Comparison of ENCODE assay signal across 1 cellular context in the genomic region with DNA sequence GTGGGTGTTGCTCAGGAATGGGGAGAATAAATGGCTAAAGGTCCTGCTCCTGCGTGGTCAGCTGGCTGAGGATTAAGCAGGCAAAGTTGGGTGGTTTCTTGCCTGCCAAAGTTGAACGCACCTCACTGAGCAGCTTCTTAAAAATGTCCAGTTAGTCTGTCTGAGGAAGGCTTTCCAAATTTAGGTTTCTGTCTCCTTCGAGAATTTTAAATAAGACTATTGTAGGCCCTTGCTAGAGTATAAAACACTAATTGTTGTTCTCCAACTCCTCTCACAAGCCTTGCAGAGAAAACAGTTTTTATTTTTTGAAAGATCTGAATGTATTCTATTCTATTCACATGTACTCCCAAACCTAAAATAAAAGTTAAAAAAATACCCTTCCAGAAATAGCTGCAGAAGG.
TF ChIP-seq lines count a peak whose summit lies in the region.

No MANE protein-coding gene starts in this region.

TF ChIP-seq in GM23338, 12 proteins besides CTCF, POLR2A, EP300 and RAD21 (continued from another document):
- TF ChIP-seq, protein P1, sequence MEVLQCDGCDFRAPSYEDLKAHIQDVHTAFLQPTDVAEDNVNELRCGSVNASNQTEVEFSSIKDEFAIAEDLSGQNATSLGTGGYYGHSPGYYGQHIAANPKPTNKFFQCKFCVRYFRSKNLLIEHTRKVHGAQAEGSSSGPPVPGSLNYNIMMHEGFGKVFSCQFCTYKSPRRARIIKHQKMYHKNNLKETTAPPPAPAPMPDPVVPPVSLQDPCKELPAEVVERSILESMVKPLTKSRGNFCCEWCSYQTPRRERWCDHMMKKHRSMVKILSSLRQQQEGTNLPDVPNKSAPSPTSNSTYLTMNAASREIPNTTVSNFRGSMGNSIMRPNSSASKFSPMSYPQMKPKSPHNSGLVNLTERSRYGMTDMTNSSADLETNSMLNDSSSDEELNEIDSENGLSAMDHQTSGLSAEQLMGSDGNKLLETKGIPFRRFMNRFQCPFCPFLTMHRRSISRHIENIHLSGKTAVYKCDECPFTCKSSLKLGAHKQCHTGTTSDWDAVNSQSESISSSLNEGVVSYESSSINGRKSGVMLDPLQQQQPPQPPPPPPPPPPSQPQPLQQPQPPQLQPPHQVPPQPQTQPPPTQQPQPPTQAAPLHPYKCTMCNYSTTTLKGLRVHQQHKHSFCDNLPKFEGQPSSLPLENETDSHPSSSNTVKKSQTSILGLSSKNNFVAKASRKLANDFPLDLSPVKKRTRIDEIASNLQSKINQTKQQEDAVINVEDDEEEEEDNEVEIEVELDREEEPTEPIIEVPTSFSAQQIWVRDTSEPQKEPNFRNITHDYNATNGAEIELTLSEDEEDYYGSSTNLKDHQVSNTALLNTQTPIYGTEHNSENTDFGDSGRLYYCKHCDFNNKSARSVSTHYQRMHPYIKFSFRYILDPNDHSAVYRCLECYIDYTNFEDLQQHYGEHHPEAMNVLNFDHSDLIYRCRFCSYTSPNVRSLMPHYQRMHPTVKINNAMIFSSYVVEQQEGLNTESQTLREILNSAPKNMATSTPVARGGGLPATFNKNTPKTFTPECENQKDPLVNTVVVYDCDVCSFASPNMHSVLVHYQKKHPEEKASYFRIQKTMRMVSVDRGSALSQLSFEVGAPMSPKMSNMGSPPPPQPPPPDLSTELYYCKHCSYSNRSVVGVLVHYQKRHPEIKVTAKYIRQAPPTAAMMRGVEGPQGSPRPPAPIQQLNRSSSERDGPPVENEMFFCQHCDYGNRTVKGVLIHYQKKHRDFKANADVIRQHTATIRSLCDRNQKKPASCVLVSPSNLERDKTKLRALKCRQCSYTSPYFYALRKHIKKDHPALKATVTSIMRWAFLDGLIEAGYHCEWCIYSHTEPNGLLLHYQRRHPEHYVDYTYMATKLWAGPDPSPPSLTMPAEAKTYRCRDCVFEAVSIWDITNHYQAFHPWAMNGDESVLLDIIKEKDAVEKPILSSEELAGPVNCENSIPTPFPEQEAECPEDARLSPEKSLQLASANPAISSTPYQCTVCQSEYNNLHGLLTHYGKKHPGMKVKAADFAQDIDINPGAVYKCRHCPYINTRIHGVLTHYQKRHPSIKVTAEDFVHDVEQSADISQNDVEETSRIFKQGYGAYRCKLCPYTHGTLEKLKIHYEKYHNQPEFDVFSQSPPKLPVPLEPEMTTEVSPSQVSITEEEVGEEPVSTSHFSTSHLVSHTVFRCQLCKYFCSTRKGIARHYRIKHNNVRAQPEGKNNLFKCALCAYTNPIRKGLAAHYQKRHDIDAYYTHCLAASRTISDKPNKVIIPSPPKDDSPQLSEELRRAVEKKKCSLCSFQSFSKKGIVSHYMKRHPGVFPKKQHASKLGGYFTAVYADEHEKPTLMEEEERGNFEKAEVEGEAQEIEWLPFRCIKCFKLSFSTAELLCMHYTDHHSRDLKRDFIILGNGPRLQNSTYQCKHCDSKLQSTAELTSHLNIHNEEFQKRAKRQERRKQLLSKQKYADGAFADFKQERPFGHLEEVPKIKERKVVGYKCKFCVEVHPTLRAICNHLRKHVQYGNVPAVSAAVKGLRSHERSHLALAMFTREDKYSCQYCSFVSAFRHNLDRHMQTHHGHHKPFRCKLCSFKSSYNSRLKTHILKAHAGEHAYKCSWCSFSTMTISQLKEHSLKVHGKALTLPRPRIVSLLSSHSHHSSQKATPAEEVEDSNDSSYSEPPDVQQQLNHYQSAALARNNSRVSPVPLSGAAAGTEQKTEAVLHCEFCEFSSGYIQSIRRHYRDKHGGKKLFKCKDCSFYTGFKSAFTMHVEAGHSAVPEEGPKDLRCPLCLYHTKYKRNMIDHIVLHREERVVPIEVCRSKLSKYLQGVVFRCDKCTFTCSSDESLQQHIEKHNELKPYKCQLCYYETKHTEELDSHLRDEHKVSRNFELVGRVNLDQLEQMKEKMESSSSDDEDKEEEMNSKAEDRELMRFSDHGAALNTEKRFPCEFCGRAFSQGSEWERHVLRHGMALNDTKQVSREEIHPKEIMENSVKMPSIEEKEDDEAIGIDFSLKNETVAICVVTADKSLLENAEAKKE (CRISPR knock-in tag; IDR thresholded peaks at IDR 0.05), result no peak
- TF ChIP-seq ETS1 (IDR thresholded peaks at IDR 0.05) (no peak), ZNF331 (CRISPR knock-in tag; IDR thresholded peaks at IDR 0.05; ENCODE audit: low read depth) (no peak), EZH2phosphoT487 (IDR thresholded peaks at IDR 0.05; ENCODE audit: unreplicated experiment) (no peak), EZH2 (IDR thresholded peaks at IDR 0.05; ENCODE audit: low read depth, unreplicated experiment) (no peak), ZNF114 (CRISPR knock-in tag; IDR thresholded peaks at IDR 0.05) (no peak), STAT1 (IDR thresholded peaks at IDR 0.05; ENCODE audit: unreplicated experiment) (no peak), NANOG (IDR thresholded peaks at IDR 0.05; ENCODE audit: borderline replicate concordance) (no peak)
- TF ChIP-seq, protein P2, sequence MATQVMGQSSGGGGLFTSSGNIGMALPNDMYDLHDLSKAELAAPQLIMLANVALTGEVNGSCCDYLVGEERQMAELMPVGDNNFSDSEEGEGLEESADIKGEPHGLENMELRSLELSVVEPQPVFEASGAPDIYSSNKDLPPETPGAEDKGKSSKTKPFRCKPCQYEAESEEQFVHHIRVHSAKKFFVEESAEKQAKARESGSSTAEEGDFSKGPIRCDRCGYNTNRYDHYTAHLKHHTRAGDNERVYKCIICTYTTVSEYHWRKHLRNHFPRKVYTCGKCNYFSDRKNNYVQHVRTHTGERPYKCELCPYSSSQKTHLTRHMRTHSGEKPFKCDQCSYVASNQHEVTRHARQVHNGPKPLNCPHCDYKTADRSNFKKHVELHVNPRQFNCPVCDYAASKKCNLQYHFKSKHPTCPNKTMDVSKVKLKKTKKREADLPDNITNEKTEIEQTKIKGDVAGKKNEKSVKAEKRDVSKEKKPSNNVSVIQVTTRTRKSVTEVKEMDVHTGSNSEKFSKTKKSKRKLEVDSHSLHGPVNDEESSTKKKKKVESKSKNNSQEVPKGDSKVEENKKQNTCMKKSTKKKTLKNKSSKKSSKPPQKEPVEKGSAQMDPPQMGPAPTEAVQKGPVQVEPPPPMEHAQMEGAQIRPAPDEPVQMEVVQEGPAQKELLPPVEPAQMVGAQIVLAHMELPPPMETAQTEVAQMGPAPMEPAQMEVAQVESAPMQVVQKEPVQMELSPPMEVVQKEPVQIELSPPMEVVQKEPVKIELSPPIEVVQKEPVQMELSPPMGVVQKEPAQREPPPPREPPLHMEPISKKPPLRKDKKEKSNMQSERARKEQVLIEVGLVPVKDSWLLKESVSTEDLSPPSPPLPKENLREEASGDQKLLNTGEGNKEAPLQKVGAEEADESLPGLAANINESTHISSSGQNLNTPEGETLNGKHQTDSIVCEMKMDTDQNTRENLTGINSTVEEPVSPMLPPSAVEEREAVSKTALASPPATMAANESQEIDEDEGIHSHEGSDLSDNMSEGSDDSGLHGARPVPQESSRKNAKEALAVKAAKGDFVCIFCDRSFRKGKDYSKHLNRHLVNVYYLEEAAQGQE (IDR thresholded peaks at IDR 0.05; ENCODE audit: unreplicated experiment), result no peak
